In genomic region chr12:124927325-124928094, GRCh38 we compare ENCODE assay signal across 1 cellular context.
TF ChIP-seq lines count a peak whose summit lies in the region.

No MANE protein-coding gene starts in this region.

TF ChIP-seq in IMR-90, 13 proteins besides CTCF, POLR2A, EP300 and RAD21:
- TF ChIP-seq CEBPB (IDR thresholded peaks at IDR 0.05; ENCODE audit: low read depth, low read length) = no peak
- peak; percentile 92 for TF ChIP-seq FOS (IDR thresholded peaks at IDR 0.05; ENCODE audit: low read depth, low read length)
